8 cellular contexts compared by ENCODE assay signal in the genomic region with DNA sequence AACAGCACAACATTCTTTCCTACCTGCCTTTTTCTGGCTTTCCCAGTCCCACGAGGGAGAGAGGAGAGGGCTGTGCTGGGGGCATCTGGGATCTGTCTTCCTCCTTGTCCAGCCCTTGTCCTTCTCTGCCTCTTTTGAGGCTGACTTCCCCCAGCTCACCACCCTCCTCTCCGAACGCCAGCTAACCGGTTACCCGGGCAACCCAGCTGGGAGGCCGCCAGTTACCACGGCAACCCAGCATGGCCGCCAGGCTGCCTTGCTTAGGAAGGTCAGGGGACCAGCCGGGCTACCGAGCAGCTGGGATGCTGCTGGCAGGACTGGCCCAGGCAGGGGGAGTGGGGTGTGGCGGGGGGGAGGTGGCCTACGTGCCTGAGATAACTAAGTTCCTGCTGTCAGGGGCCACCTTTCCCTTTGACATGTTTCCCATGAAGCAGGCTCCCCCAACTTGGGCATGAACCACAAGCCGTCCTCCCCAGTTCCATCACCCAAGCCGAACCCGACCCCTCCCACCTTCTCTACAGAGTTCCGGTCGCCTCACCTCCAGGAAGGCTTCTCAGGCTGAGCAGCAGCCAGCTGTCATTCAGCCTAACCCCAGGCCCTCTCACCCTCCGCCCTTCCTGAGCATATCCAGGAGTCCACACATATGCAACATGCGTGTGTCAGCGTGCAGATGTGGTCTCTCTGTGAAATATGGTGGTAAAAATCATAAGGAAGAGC. TPM values are rescaled to one million over a fixed set of nuclear protein-coding genes. Genes with fewer than 3 reads are reported as not detected.
A peak's percentile ranks its signal among the peaks of the same experiment; 100 is the strongest.
DNase-seq lines count a peak whose midpoint lies in the region; ATAC-seq, FAIRE-seq and TF ChIP-seq lines count a peak whose summit lies in the region.

No MANE protein-coding gene starts in this region.

- H3K4me1 ChIP-seq in GM23248 (ENCODE audit: insufficient read depth) (peaks cover 14% of the 10 kb centered on the region), Peyer's patch (peaks cover 0 to 43% (median 0%) of the 10 kb centered on the region in 4 donors), pancreas (no peaks in the 10 kb centered on the region), PC-9 (replicated peaks; ENCODE audit: insufficient read depth) (no peaks in the 10 kb centered on the region; the same call in 1 of the 2 replicates)

- H3K27me3 ChIP-seq in GM23248 (replicated peaks; ENCODE audit: insufficient read depth) = no peaks in the 10 kb centered on the region
- H3K27me3 ChIP-seq in Peyer's patch = no peaks in the 10 kb centered on the region
- no peaks in the 10 kb centered on the region for H3K27me3 ChIP-seq in pancreas
- no peaks in the 10 kb centered on the region for H3K27me3 ChIP-seq in PC-9 (ENCODE audit: insufficient read depth, low read depth)

- H3K9me2 ChIP-seq in GM23248 (ENCODE audit: insufficient read depth) (no peaks in the 10 kb centered on the region), PC-9 (ENCODE audit: insufficient read depth) (no peaks in the 10 kb centered on the region)

- H3K36me3 ChIP-seq in GM23248 (ENCODE audit: low read depth) (no peaks in the 10 kb centered on the region), Peyer's patch (no peaks in the 10 kb centered on the region), pancreas (no peaks in the 10 kb centered on the region), PC-9 (ENCODE audit: low read depth) (no peaks in the 10 kb centered on the region)

- H2AFZ ChIP-seq in GM23248 = peak overlapping the region; percentile 74
- no peak overlapping the region for H2AFZ ChIP-seq in PC-9

- H3K9me3 Mint-ChIP-seq in glutamatergic neuron (ENCODE audit: unreplicated experiment) = peaks cover 3% of the 10 kb centered on the region

- POLR2A ChIA-PET in PC-9 (lab: Charles Lee; ENCODE audit: unreplicated experiment) = no interaction called here

- peak overlapping the region; percentile 55 for H3K9ac ChIP-seq in GM23248

- H3K79me2 ChIP-seq in GM23248 (ENCODE audit: insufficient read depth) (no peaks in the 10 kb centered on the region), PC-9 (ENCODE audit: low read depth) (peaks cover 29% of the 10 kb centered on the region)

- peak; percentile 67 to 80 (median 69) for ATAC-seq in pancreas

- in situ Hi-C loops in GM23248 (cut with MboI) = no loop called here

- no peaks in the 10 kb centered on the region for H3K36me3 Mint-ChIP-seq in glutamatergic neuron (ENCODE audit: unreplicated experiment)

- H3K27ac Mint-ChIP-seq in glutamatergic neuron (ENCODE audit: unreplicated experiment) = peak overlapping the region; percentile 96

- H3K4me1 Mint-ChIP-seq in glutamatergic neuron (ENCODE audit: low read depth, unreplicated experiment) = peaks cover 49% of the 10 kb centered on the region

- no peak for TF ChIP-seq POLR2A in Peyer's patch (IDR thresholded peaks at IDR 0.05)

- H3K27me3 Mint-ChIP-seq in glutamatergic neuron (ENCODE audit: unreplicated experiment) = peaks cover 6% of the 10 kb centered on the region

- no peaks in the 10 kb centered on the region for H4K20me1 ChIP-seq in GM23248 (ENCODE audit: insufficient read depth)
- H4K20me1 ChIP-seq in PC-9 (ENCODE audit: insufficient read depth) = no peaks in the 10 kb centered on the region

- H3K4me2 ChIP-seq in GM23248 (ENCODE audit: unreplicated experiment) (peak overlapping the region; percentile 47), PC-9 (no peak overlapping the region)

- H3F3A ChIP-seq in GM23248 (ENCODE audit: insufficient read depth) (no peaks in the 10 kb centered on the region), PC-9 (ENCODE audit: insufficient read depth, low read depth) (peaks cover 9% of the 10 kb centered on the region; the same call in 1 of the 2 replicates)

- CTCF ChIA-PET in PC-9 (lab: Charles Lee) = no interaction called here

- no peak for FAIRE-seq in pancreas (lab: Jason Lieb, UNC)
- FAIRE-seq in RCC 7860 (lab: Jason Lieb, UNC) = no peak

- TF ChIP-seq CTCF in Peyer's patch (IDR thresholded peaks at IDR 0.05) (no peak), glutamatergic neuron (IDR thresholded peaks at IDR 0.05; ENCODE audit: partially characterized antibody, unreplicated experiment) (no peak), pancreas (IDR thresholded peaks at IDR 0.05) (no peak), PC-9 (conservative IDR thresholded peaks at IDR 0.05) (no peak)

- H3K4me3 ChIP-seq in GM23248 (peak overlapping the region; percentile 45), Peyer's patch (no peak overlapping the region), pancreas (no peak overlapping the region), PC-9 (no peak overlapping the region)

- peak overlapping the region; percentile 82 for H3K4me3 Mint-ChIP-seq in glutamatergic neuron (ENCODE audit: unreplicated experiment)

- BruUV-seq in PC-9 (replicated peaks; lab: Mats Ljungman, UMichigan) = no TSS peak

- no peak overlapping the region for H3K27ac ChIP-seq in GM23248
- H3K27ac ChIP-seq in Peyer's patch = peak overlapping the region in 2 of 4 donors; percentile 48 to 70
- peak overlapping the region in 1 of 4 donors; percentile 26 for H3K27ac ChIP-seq in pancreas
- no peak overlapping the region for H3K27ac ChIP-seq in PC-9

- WGBS in GM23248 (ENCODE audit: low coverage in 1 of 2, low lambda C conversion rate in 2 of 2, missing lambda C conversion rate in 2 of 2), 2 experiments = 28 to 31% methylated on average over 19 to 20 of the region's 20 CpGs
- WGBS in pancreas, 2 donors = 38 to 45% methylated on average over 18 to 20 of the region's 20 CpGs

- H3K9me3 ChIP-seq in GM23248 (ENCODE audit: low read depth) (no peaks in the 10 kb centered on the region), Peyer's patch (no peaks in the 10 kb centered on the region), pancreas (no peaks in the 10 kb centered on the region), PC-9 (ENCODE audit: insufficient read depth, low read depth) (no peaks in the 10 kb centered on the region)

- DNase-seq in GM23248 (peak; percentile 83), Peyer's patch (peak in 2 of 3 donors; percentile 71 to 74), glutamatergic neuron (peak; percentile 95), pancreas (peak; percentile 33 to 84 (median 72)), RCC 7860 (ENCODE audit: low spot score) (no peak), PC-9 (no peak), A172 (ENCODE audit: low spot score) (no peak)
- DNase-seq in activated CD4-positive, alpha-beta T cell treated with anti-CD3 and anti-CD28 coated beads for 1 hour = no peak

- intact Hi-C loops in pancreas (cut with DNase I) = no loop called here
- intact Hi-C loops in PC-9 (cut with micrococcal nuclease; ENCODE audit: unreplicated experiment) = no loop called here

RNA-seq across cellular contexts. Expression of a gene that starts 8.7 kb away (rescaled TPM):
- total RNA-seq in GM23248 (2014; rRNA removed; shearing (Covaris generic)) = 7.3 and 8.3 TPM in 2 replicates
- polyA plus RNA-seq in GM23248 (2016; fragmentation: Nextera tagmentation; extraction: Ambion mirVana) (4.5 and 5.5 TPM in 2 replicates), pancreas (10 to 100 TPM; 13.2 to 18.5 TPM)
- total RNA-seq in Peyer's patch (10 to 100 TPM; 57.3 to 91.6 (median 70.2) TPM), glutamatergic neuron (ENCODE audit: unreplicated experiment) (72.7 TPM), pancreas (10 to 100 TPM in 5 of 6 donors, 1 to 10 TPM in 1; 9.5 to 23.8 (median 15.0) TPM), PC-9 (2021) (52.0 and 53.1 TPM in 2 replicates)
- total RNA-seq in A172 (2014; rRNA removed; shearing (Covaris generic)) = 0.02 and 0.17 TPM in 2 replicates

Comparison
In these comparisons a context has a peak if more than half of its experiments do, and no peak if none do; other contexts are left out.
1. DNase-seq: peak in GM23248 (single experiment), Peyer's patch (2 of 3), glutamatergic neuron (single experiment) and pancreas (6 of 6); none in RCC 7860 (single experiment), activated CD4-positive, alpha-beta T cell treated with anti-CD3 and anti-CD28 coated beads for 1 hour (single experiment), PC-9 (0 of 2) and A172 (single experiment).